ENCODE assay signal across 8 cellular contexts in the genomic region with DNA sequence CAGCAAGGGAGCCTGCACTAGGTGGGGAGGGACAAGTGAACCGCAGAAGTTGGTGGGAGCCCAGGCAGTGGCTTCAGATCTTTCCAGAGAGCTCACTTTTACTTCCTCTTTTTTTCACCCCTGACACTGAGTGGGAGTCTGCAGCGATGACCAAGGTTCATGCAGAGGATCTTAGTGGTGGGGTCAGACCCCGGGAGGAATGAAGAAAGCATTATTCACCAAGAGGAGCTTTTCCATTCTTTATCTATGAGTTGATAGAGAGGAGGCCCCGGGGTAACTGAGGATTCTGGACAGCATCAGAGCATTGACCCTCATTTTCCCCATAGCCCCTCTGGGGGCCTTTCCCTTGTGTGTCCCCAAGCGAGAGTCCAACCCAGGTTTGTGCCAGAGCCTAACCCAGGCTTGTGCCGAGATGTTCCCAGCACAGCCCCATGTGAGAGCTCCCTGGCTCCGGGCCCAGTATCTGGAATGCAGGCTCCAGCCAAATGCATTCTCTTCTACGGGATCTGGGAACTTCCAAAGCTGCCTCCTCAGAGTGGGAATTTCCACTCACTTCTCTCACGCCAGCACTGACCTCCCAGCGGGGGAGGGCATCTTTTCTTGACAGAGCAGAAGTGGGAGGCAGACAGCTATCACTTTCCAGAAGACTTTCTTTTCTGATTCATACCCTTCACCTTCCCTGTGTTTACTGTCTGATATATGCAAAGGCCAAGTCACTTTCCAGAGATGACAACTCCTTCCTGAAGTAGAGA. TPM values are rescaled to one million over a fixed set of nuclear protein-coding genes. Genes with fewer than 3 reads are reported as not detected.
DNase-seq lines count a peak whose midpoint lies in the region; ATAC-seq and TF ChIP-seq lines count a peak whose summit lies in the region.

No MANE protein-coding gene starts in this region.

- no peaks in the 10 kb centered on the region for H3K36me3 ChIP-seq in right lobe of liver
- H3K36me3 ChIP-seq in thymus (ENCODE audit: control insufficient read depth, insufficient read depth) = no peaks in the 10 kb centered on the region

- no peak for TF ChIP-seq POLR2A in right lobe of liver (IDR thresholded peaks at IDR 0.05)

- H3K9me3 ChIP-seq in right lobe of liver (no peaks in the 10 kb centered on the region), thymus (ENCODE audit: control insufficient read depth) (no peaks in the 10 kb centered on the region)

- no peak overlapping the region for H3K4me3 ChIP-seq in right lobe of liver
- no peak overlapping the region for H3K4me3 ChIP-seq in thymus (ENCODE audit: low read length)

- peak; percentile 83 to 88 (median 84) for ATAC-seq in right lobe of liver
- ATAC-seq in HG03039 (IDR thresholded peaks at IDR 0.05; ENCODE audit: unreplicated experiment) = no peak
- no peak for ATAC-seq in GM18517 (IDR thresholded peaks at IDR 0.05; ENCODE audit: unreplicated experiment)

- DNase-seq in CD1c-positive myeloid dendritic cell (ENCODE audit: extremely low spot score) = peak; percentile 92
- DNase-seq in LHCN-M2 (ENCODE audit: low read depth) = peak; percentile 9
- peak; percentile 50 for DNase-seq in cerebellum (ENCODE audit: low spot score)
- DNase-seq in right lobe of liver = peak; percentile 86 to 90 (median 88)
- DNase-seq in NCI-H2107 treated with DMSO at 0.1 percent for 48 hours (lab: John Stamatoyannopoulos, UW; ENCODE audit: unreplicated experiment) = no peak

- 32% methylated on average over 6 of the region's 10 CpGs for WGBS in right lobe of liver (ENCODE audit: insufficient coverage, low coverage, low lambda C conversion rate, missing lambda C conversion rate)
- WGBS in thymus = 64% methylated on average over 10 of the region's 10 CpGs

- no peaks in the 10 kb centered on the region for H3K27me3 ChIP-seq in right lobe of liver
- no peaks in the 10 kb centered on the region for H3K27me3 ChIP-seq in thymus (ENCODE audit: control insufficient read depth, insufficient read depth)

- H3K4me1 ChIP-seq in right lobe of liver (peaks cover 0 to 26% (median 4%) of the 10 kb centered on the region in 4 donors), thymus (ENCODE audit: control insufficient read depth, insufficient read depth, low read length) (no peaks in the 10 kb centered on the region)

- no peak for TF ChIP-seq CTCF in right lobe of liver (IDR thresholded peaks at IDR 0.05)

- intact Hi-C loops in right lobe of liver (cut with DNase I) = no loop called here

- peak overlapping the region; percentile 1 to 43 (median 26) for H3K27ac ChIP-seq in right lobe of liver
- peak overlapping the region; percentile 46 for H3K27ac ChIP-seq in thymus (ENCODE audit: low read depth)

RNA-seq across cellular contexts. Expression of a gene that starts 2.8 kb away (rescaled TPM):
- total RNA-seq in LHCN-M2 (2014; rRNA removed) (not detected in 2 replicates), cerebellum (5.5 TPM), right lobe of liver (10 to 100 TPM in 1 of 6 experiments, 1 to 10 TPM in 4, under 1 TPM in 1; 0.66 to 32.2 (median 3.8) TPM)
- 15.5 TPM for polyA plus RNA-seq in LHCN-M2 (2012)
- 165 TPM for polyA plus RNA-seq in thymus

RNA-seq across cellular contexts. Expression of a gene that starts 17.7 kb away (rescaled TPM):
- total RNA-seq in LHCN-M2 (2014; rRNA removed) = not detected in 2 replicates
- not detected for polyA plus RNA-seq in LHCN-M2 (2012)
- total RNA-seq in cerebellum = not detected
- not detected for total RNA-seq in right lobe of liver
- 5.4 TPM for polyA plus RNA-seq in thymus

RNA-seq across cellular contexts. Expression of a gene that starts 33.2 kb away (rescaled TPM):
- total RNA-seq in LHCN-M2 (2014; rRNA removed) = not detected in 2 replicates
- not detected for polyA plus RNA-seq in LHCN-M2 (2012)
- total RNA-seq in cerebellum = not detected
- under 1 TPM in 1 of 6 experiments, not detected in 5; 0.55 TPM for total RNA-seq in right lobe of liver
- polyA plus RNA-seq in thymus = 0.87 TPM

Comparison
In these comparisons a context has a peak if more than half of its experiments do, and no peak if none do; other contexts are left out.
1. ATAC-seq: peak in right lobe of liver (4 of 4); none in HG03039 (single experiment) and GM18517 (single experiment).